In genomic region chr2:117933884-117934354, GRCh38 we compare ENCODE assay signal across 28 cellular contexts.
"Had no signal": no experiment of that assay in that cellular context is flagged by ENCODE, and none has a peak within 500 bp of the region (broad histone marks: within the 10 kb centered on the region; RNA-seq: fewer than 3 reads in every experiment).

No MANE protein-coding gene starts in this region.

- H3K27me3 ChIP-seq: dorsolateral prefrontal cortex, esophagus muscularis mucosa, neural progenitor cell, right atrium auricular region, stomach, tibial artery had no signal

- H3K4me1 ChIP-seq: parathyroid adenoma, stomach, tibial artery had no signal

- H3K4me3 Mint-ChIP-seq: activated naive CD8-positive, alpha-beta T cell; activated T-cell treated with anti-CD3 and anti-CD28 coated beads, Interleukin-2, amount 50 U/mL, for 72 hours; central memory CD8-positive, alpha-beta T cell; naive thymus-derived CD8-positive, alpha-beta T cell; neural progenitor cell; stimulated activated naive B cell treated with anti-CD40 and anti-IgM and Interleukin-4, amounts not matched to agents 10 μg/mL and 1 μg/mL and 100 μg/mL, for 72 hours; T-helper 2 cell treated with Interferon-gamma antibody and Interleukin-4, amounts not matched to agents 5 μg/mL and 100 μg/mL, for 36 hours had no signal

- H3K4me2 ChIP-seq: neural progenitor cell, smooth muscle cell had no signal

- H3K9ac ChIP-seq: neural progenitor cell, parathyroid adenoma had no signal

- H3K27ac Mint-ChIP-seq: activated naive CD8-positive, alpha-beta T cell; neural progenitor cell; stimulated activated naive B cell treated with anti-CD40 and anti-IgM and Interleukin-4, amounts not matched to agents 10 μg/mL and 1 μg/mL and 100 μg/mL, for 72 hours; T-helper 2 cell treated with Interferon-gamma antibody and Interleukin-4, amounts not matched to agents 5 μg/mL and 100 μg/mL, for 36 hours had no signal

- H3K4me3 ChIP-seq: dorsolateral prefrontal cortex, esophagus muscularis mucosa, neural progenitor cell, right atrium auricular region, smooth muscle cell, stomach, tibial artery had no signal

- H3K9me3 ChIP-seq: esophagus muscularis mucosa, right atrium auricular region, stomach had no signal

- H3K27me3 Mint-ChIP-seq: activated naive CD8-positive, alpha-beta T cell; central memory CD8-positive, alpha-beta T cell; naive thymus-derived CD8-positive, alpha-beta T cell; stimulated activated naive B cell treated with anti-CD40 and anti-IgM and Interleukin-4, amounts not matched to agents 10 μg/mL and 1 μg/mL and 100 μg/mL, for 72 hours had no signal

- H3K36me3 ChIP-seq: neural progenitor cell had no signal

- ATAC-seq: activated T-cell treated with anti-CD3 and anti-CD28 coated beads, Interleukin-2, amount 50 U/mL, for 72 hours; naive thymus-derived CD8-positive, alpha-beta T cell; stimulated activated naive B cell treated with anti-CD40 and anti-IgM and Interleukin-4, amounts not matched to agents 10 μg/mL and 1 μg/mL and 100 μg/mL, for 72 hours had no signal

- H3K79me2 ChIP-seq: parathyroid adenoma had no signal

- DNase-seq: activated CD4-positive, alpha-beta T cell treated with anti-CD3 and anti-CD28 coated beads for 4 hours; activated CD4-positive, alpha-beta T cell treated with anti-CD3 and anti-CD28 coated beads, Interleukin-2, amount 50 U/mL, for 4 hours; activated CD4-positive, CD25-positive, alpha-beta regulatory T cell; activated naive CD4-positive, alpha-beta T cell treated with Interleukin-2 at 50 U/mL for 16 hours; activated T-cell treated with anti-CD3 and anti-CD28 coated beads for 4 hours; activated T-cell treated with anti-CD3 and anti-CD28 coated beads, Interleukin-2, amount 50 U/mL, for 72 hours; anterior cingulate cortex; dorsolateral prefrontal cortex; glutamatergic neuron; left cardiac atrium; mammary epithelial cell; naive thymus-derived CD8-positive, alpha-beta T cell; occipital lobe; stimulated activated CD4-positive, alpha-beta T cell treated with anti-CD3 and anti-CD28 coated beads, Interleukin-1b, Interleukin-23, amount 100 ng/mL, for 48 hours; stimulated activated CD4-positive, alpha-beta T cell treated with anti-CD3 and anti-CD28 coated beads, Interleukin-4, amount 100 ng/mL, for 4 hours; stimulated activated CD8-positive, alpha-beta memory T cell treated with anti-CD3 and anti-CD28 coated beads, Interleukin-4, amount 100 ng/mL, for 48 hours; stimulated activated naive B cell treated with anti-CD40 and anti-IgM and Interleukin-4, amounts not matched to agents 10 μg/mL and 1 μg/mL and 100 μg/mL, for 72 hours; stomach; T-helper 1 cell; tibial artery had no signal

- H2AFZ ChIP-seq: neural progenitor cell, parathyroid adenoma had no signal

- H3K9me3 Mint-ChIP-seq: activated T-cell treated with anti-CD3 and anti-CD28 coated beads, Interleukin-2, amount 50 U/mL, for 72 hours; neural progenitor cell; T-helper 2 cell treated with Interferon-gamma antibody and Interleukin-4, amounts not matched to agents 5 μg/mL and 100 μg/mL, for 36 hours had no signal

- H3K27ac ChIP-seq: dorsolateral prefrontal cortex, esophagus muscularis mucosa, neural progenitor cell, parathyroid adenoma, right atrium auricular region, stomach, tibial artery had no signal

- H3K4me1 Mint-ChIP-seq: central memory CD8-positive, alpha-beta T cell; stimulated activated naive B cell treated with anti-CD40 and anti-IgM and Interleukin-4, amounts not matched to agents 10 μg/mL and 1 μg/mL and 100 μg/mL, for 72 hours had no signal
